14 cellular contexts compared by ENCODE assay signal in genomic region chr1:234554478-234555311, GRCh38. TPM values are rescaled to one million over a fixed set of nuclear protein-coding genes. Genes with fewer than 3 reads are reported as not detected.
DNase-seq lines count a peak whose midpoint lies in the region; ATAC-seq and TF ChIP-seq lines count a peak whose summit lies in the region.
"Had no signal": no experiment of that assay in that cellular context is flagged by ENCODE, and none has a peak within 500 bp of the region (broad histone marks: within the 10 kb centered on the region; RNA-seq: fewer than 3 reads in every experiment).

No MANE protein-coding gene starts in this region.

- 62% methylated on average over 13 of the region's 14 CpGs for WGBS in esophagus muscularis mucosa
- WGBS in smooth muscle cell (ENCODE audit: low lambda C conversion rate), result 79% methylated on average over 14 of the region's 14 CpGs

- ATAC-seq in gastrocnemius medialis (no peak), GM18858 (IDR thresholded peaks at IDR 0.05; ENCODE audit: unreplicated experiment) (no peak)
- ATAC-seq in activated naive CD8-positive, alpha-beta T cell treated with anti-CD3 and anti-CD28 coated beads, Interleukin-2, amount 50 U/mL, for 24 hours, result no peak
- ATAC-seq: stimulated activated naive B cell treated with anti-CD40 and anti-IgM and Interleukin-4, amounts not matched to agents 10 μg/mL and 1 μg/mL and 100 μg/mL, for 72 hours had no signal

- DNase-seq in DMS153 (lab: John Stamatoyannopoulos, UW) (peak; percentile 49), DMS153 treated with DMSO at 0.1 percent for 48 hours (lab: John Stamatoyannopoulos, UW; ENCODE audit: unreplicated experiment) (no peak), NCI-H510A (lab: John Stamatoyannopoulos, UW) (peak; percentile 87), esophagus muscularis mucosa (ENCODE audit: extremely low spot score) (no peak), smooth muscle cell (lab: John Stamatoyannopoulos, UW; ENCODE audit: unreplicated experiment) (no peak), gastrocnemius medialis (no peak)
- DNase-seq in activated naive CD8-positive, alpha-beta T cell treated with anti-CD3 and anti-CD28 coated beads, Interleukin-2, amount 50 U/mL, for 24 hours, result no peak
- DNase-seq: activated CD4-positive, alpha-beta T cell treated with anti-CD3 and anti-CD28 coated beads for 1 hour; NCI-H526; stimulated activated CD4-positive, alpha-beta T cell treated with anti-CD3 and anti-CD28 coated beads, Interleukin-1b, Interleukin-23, amount 100 ng/mL, for 48 hours; stimulated activated naive B cell treated with anti-CD40 and anti-IgM and Interleukin-4, amounts not matched to agents 10 μg/mL and 1 μg/mL and 100 μg/mL, for 72 hours had no signal

- peaks cover 16 to 27% (median 19%) of the 10 kb centered on the region in 4 donors for H3K4me1 ChIP-seq in esophagus muscularis mucosa
- no peaks in the 10 kb centered on the region for H3K4me1 ChIP-seq in smooth muscle cell (ENCODE audit: low read depth)
- peaks cover 0 to 4% of the 10 kb centered on the region in 2 donors for H3K4me1 ChIP-seq in gastrocnemius medialis

- H3K4me3 ChIP-seq in esophagus muscularis mucosa (no peak overlapping the region), smooth muscle cell (no peak overlapping the region), gastrocnemius medialis (no peak overlapping the region)

- H3K36me3 ChIP-seq in esophagus muscularis mucosa, result no peaks in the 10 kb centered on the region
- H3K36me3 ChIP-seq in smooth muscle cell (ENCODE audit: low read depth), result no peaks in the 10 kb centered on the region
- H3K36me3 ChIP-seq in gastrocnemius medialis, result no peaks in the 10 kb centered on the region

- no peaks in the 10 kb centered on the region for H3K79me2 ChIP-seq in smooth muscle cell (ENCODE audit: low read depth)

- no peak overlapping the region for H3K27ac Mint-ChIP-seq in activated naive CD8-positive, alpha-beta T cell treated with anti-CD3 and anti-CD28 coated beads, Interleukin-2, amount 50 U/mL, for 24 hours
- H3K27ac Mint-ChIP-seq: activated T-helper 1 cell treated with anti-CD3 and anti-CD28 coated beads, Interleukin-12 subunit alpha, Interleukin-12 subunit beta, Interleukin-2, Interleukin-4 antibody, amounts not matched to agents 30 ng/mL and 10 ng/mL and 1 ng/mL, durations not matched to agents 14 hours and 24 hours and 36 hours; stimulated activated naive B cell treated with anti-CD40 and anti-IgM and Interleukin-4, amounts not matched to agents 10 μg/mL and 1 μg/mL and 100 μg/mL, for 72 hours had no signal

- H3K9me3 ChIP-seq in esophagus muscularis mucosa (no peaks in the 10 kb centered on the region), smooth muscle cell (replicated peaks; ENCODE audit: low read depth) (no peaks in the 10 kb centered on the region), gastrocnemius medialis (no peaks in the 10 kb centered on the region)

- no peaks in the 10 kb centered on the region for H3K9me3 Mint-ChIP-seq in activated naive CD8-positive, alpha-beta T cell treated with anti-CD3 and anti-CD28 coated beads, Interleukin-2, amount 50 U/mL, for 24 hours
- H3K9me3 Mint-ChIP-seq: activated T-helper 1 cell treated with anti-CD3 and anti-CD28 coated beads, Interleukin-12 subunit alpha, Interleukin-12 subunit beta, Interleukin-2, Interleukin-4 antibody, amounts not matched to agents 30 ng/mL and 10 ng/mL and 1 ng/mL, durations not matched to agents 14 hours and 24 hours and 36 hours; stimulated activated naive B cell treated with anti-CD40 and anti-IgM and Interleukin-4, amounts not matched to agents 10 μg/mL and 1 μg/mL and 100 μg/mL, for 72 hours had no signal

- peaks cover 37% of the 10 kb centered on the region for H3F3A ChIP-seq in smooth muscle cell (ENCODE audit: low read depth)

- peak overlapping the region; percentile 63 for H3K4me2 ChIP-seq in smooth muscle cell
- H3K4me2 ChIP-seq: KMS-11 had no signal

- no peaks in the 10 kb centered on the region for H4K20me1 ChIP-seq in smooth muscle cell (ENCODE audit: low read depth)

- no peaks in the 10 kb centered on the region for H3K27me3 Mint-ChIP-seq in activated naive CD8-positive, alpha-beta T cell treated with anti-CD3 and anti-CD28 coated beads, Interleukin-2, amount 50 U/mL, for 24 hours
- H3K27me3 Mint-ChIP-seq: stimulated activated naive B cell treated with anti-CD40 and anti-IgM and Interleukin-4, amounts not matched to agents 10 μg/mL and 1 μg/mL and 100 μg/mL, for 72 hours had no signal

- TF ChIP-seq EP300 in esophagus muscularis mucosa (IDR thresholded peaks at IDR 0.05), result peak; percentile 21

- no peak overlapping the region for H3K4me3 Mint-ChIP-seq in activated naive CD8-positive, alpha-beta T cell treated with anti-CD3 and anti-CD28 coated beads, Interleukin-2, amount 50 U/mL, for 24 hours
- H3K4me3 Mint-ChIP-seq: activated T-helper 1 cell treated with anti-CD3 and anti-CD28 coated beads, Interleukin-12 subunit alpha, Interleukin-12 subunit beta, Interleukin-2, Interleukin-4 antibody, amounts not matched to agents 30 ng/mL and 10 ng/mL and 1 ng/mL, durations not matched to agents 14 hours and 24 hours and 36 hours; stimulated activated naive B cell treated with anti-CD40 and anti-IgM and Interleukin-4, amounts not matched to agents 10 μg/mL and 1 μg/mL and 100 μg/mL, for 72 hours had no signal

- H3K27ac ChIP-seq in esophagus muscularis mucosa (replicated peaks in 1 of 4), result peak overlapping the region; percentile 65 to 87 (median 76)
- H3K27ac ChIP-seq in smooth muscle cell (ENCODE audit: low read depth), result peak overlapping the region; percentile 80
- no peak overlapping the region for H3K27ac ChIP-seq in gastrocnemius medialis
- H3K27ac ChIP-seq: KMS-11 had no signal

- TF ChIP-seq POLR2A in esophagus muscularis mucosa (IDR thresholded peaks at IDR 0.05; ENCODE audit: low read depth) (no peak), gastrocnemius medialis (IDR thresholded peaks at IDR 0.05) (no peak)

- no peaks in the 10 kb centered on the region for H3K4me1 Mint-ChIP-seq in activated naive CD8-positive, alpha-beta T cell treated with anti-CD3 and anti-CD28 coated beads, Interleukin-2, amount 50 U/mL, for 24 hours
- H3K4me1 Mint-ChIP-seq: stimulated activated naive B cell treated with anti-CD40 and anti-IgM and Interleukin-4, amounts not matched to agents 10 μg/mL and 1 μg/mL and 100 μg/mL, for 72 hours had no signal

- no peak overlapping the region for H3K9ac ChIP-seq in smooth muscle cell (ENCODE audit: low read depth)
- H3K9ac ChIP-seq: KMS-11 had no signal

- H3K36me3 Mint-ChIP-seq in activated naive CD8-positive, alpha-beta T cell treated with anti-CD3 and anti-CD28 coated beads, Interleukin-2, amount 50 U/mL, for 24 hours (ENCODE audit: low read depth), result no peaks in the 10 kb centered on the region
- H3K36me3 Mint-ChIP-seq: stimulated activated naive B cell treated with anti-CD40 and anti-IgM and Interleukin-4, amounts not matched to agents 10 μg/mL and 1 μg/mL and 100 μg/mL, for 72 hours had no signal

- no peak overlapping the region for H2AFZ ChIP-seq in smooth muscle cell (ENCODE audit: low read depth)

- in situ Hi-C loops in gastrocnemius medialis (cut with MboI; ENCODE audit: low sequenced_read_pairs in 4 of 4), result no loop called here

- H3K27me3 ChIP-seq in esophagus muscularis mucosa, result no peaks in the 10 kb centered on the region
- H3K27me3 ChIP-seq in smooth muscle cell (ENCODE audit: low read depth), result no peaks in the 10 kb centered on the region
- H3K27me3 ChIP-seq in gastrocnemius medialis, result no peaks in the 10 kb centered on the region

- no peak for TF ChIP-seq CTCF in esophagus muscularis mucosa (IDR thresholded peaks at IDR 0.05)
- TF ChIP-seq CTCF in smooth muscle cell (IDR thresholded peaks at IDR 0.05; ENCODE audit: borderline replicate concordance, insufficient read depth, poor library complexity, severe bottlenecking), result no peak
- no peak for TF ChIP-seq CTCF in gastrocnemius medialis (IDR thresholded peaks at IDR 0.05 in 4 of 5, conservative IDR thresholded peaks at IDR 0.05 in 1 of 5)

- intact Hi-C loops in esophagus muscularis mucosa (cut with DNase I), result no loop called here
- intact Hi-C loops in gastrocnemius medialis (cut with DNase I; ENCODE audit: low total_unique reads), result no loop called here

RNA-seq across cellular contexts. Expression of gene IRF2BP2, which starts 55.3 kb away (rescaled TPM):
- 100 to 1,000 TPM in 2 of 4 donors, 10 to 100 TPM in 2; 83.3 to 119 (median 97.9) TPM for total RNA-seq in esophagus muscularis mucosa
- 89.5 and 101 TPM in 2 replicates for total RNA-seq in smooth muscle cell
- 40.3 and 44.5 TPM in 2 replicates for polyA plus RNA-seq in smooth muscle cell
- total RNA-seq in gastrocnemius medialis, result 10 to 100 TPM; 32.2 to 92.0 (median 52.2) TPM

Comparison
In these comparisons a context has a peak if more than half of its experiments do, and no peak if none do; other contexts are left out.
1. DNase-seq: peak in DMS153 (single experiment) and NCI-H510A (single experiment); none in DMS153 treated with DMSO at 0.1 percent for 48 hours (single experiment), esophagus muscularis mucosa (single experiment), smooth muscle cell (single experiment), gastrocnemius medialis (0 of 2) and activated naive CD8-positive, alpha-beta T cell treated with anti-CD3 and anti-CD28 coated beads, Interleukin-2, amount 50 U/mL, for 24 hours (single experiment).
2. H3K27ac ChIP-seq: peak in esophagus muscularis mucosa (4 of 4) and smooth muscle cell (single experiment); none in gastrocnemius medialis (0 of 4).